Comparison of ENCODE assay signal across 8 cellular contexts in the genomic region with DNA sequence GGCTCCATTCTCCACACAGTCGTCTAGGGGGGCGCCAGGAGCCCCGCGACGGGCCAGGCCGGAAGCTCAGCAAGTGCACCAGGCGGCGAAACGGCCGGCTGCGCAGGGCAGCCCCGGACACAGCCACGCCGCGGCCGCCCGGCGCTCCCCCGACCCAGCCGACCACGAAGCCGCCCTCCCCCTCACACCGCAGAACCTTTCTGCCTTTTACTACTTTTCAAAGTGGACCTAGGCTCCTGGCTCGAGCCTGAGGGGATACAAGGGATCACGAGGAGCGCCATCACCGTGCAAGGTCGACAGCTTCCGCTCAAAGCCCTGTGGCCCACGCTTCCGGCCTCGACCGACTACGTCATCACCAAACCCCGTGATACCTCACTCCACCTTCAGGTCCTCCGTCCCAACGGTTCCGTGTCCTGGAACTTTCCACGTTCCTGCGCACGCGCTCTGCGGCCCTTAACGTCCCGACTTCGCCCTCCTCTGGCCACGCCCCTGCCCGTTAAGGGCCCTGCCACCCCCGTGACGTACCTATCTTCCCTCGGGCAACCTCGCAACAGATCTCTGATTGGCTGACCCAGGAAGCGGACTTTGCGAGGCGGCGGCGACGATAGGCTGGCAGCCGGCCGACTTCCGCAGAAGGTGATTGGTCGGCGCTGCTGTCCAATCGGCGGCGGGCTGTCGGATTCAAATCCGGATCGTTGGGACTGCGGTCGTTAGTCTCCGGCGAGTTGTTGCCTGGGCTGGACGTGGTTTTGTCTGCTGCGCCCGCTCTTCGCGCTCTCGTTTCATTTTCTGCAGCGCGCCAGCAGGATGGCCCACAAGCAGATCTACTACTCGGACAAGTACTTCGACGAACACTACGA. TPM values are rescaled to one million over a fixed set of nuclear protein-coding genes. Genes with fewer than 3 reads are reported as not detected.
DNase-seq lines count a peak whose midpoint lies in the region; ATAC-seq and TF ChIP-seq lines count a peak whose summit lies in the region.

Gene CKS2, plus strand, starts transcription at position 710 of the 860 bp plus-strand sequence. Its CDS starts 98 bp downstream, at position 808.

- peak within 1 kb of the TSS; percentile 93 for H3K27ac ChIP-seq in RWPE1

- CTCF ChIA-PET in RWPE1 (lab: Yijun Ruan, JAX), result no interaction called here

- peaks cover 51% of the 10 kb centered on the region for H3K36me3 Mint-ChIP-seq in activated T-helper 17 cell treated with anti-CD3 and anti-CD28 coated beads, Interleukin-2, amount 50 U/mL, for 72 hours (ENCODE audit: low read depth)
- no peaks in the 10 kb centered on the region for H3K36me3 Mint-ChIP-seq in naive B cell
- H3K36me3 Mint-ChIP-seq in stimulated activated memory B cell treated with anti-CD40 and anti-IgM and Interleukin-4, amounts not matched to agents 10 μg/mL and 1 μg/mL and 100 μg/mL, for 72 hours, result peaks cover 16% of the 10 kb centered on the region

- peak; percentile 93 for ATAC-seq in activated T-helper 17 cell treated with anti-CD3 and anti-CD28 coated beads, Interleukin-2, amount 50 U/mL, for 72 hours (replicated peaks)
- ATAC-seq in naive B cell (ENCODE audit: low read depth in 2 of 2), result peak; percentile 85 to 86
- peak; percentile 97 for ATAC-seq in stimulated activated memory B cell treated with anti-CD40 and anti-IgM and Interleukin-4, amounts not matched to agents 10 μg/mL and 1 μg/mL and 100 μg/mL, for 72 hours

- peak; percentile 100 for DNase-seq in Daoy (ENCODE audit: low read depth)
- peak; percentile 92 for DNase-seq in GOT3 (lab: John Stamatoyannopoulos, UW)
- peak; percentile 100 for DNase-seq in LNCaP clone FGC (ENCODE audit: low read depth)
- peak; percentile 100 for DNase-seq in RWPE1 (ENCODE audit: low spot score)
- DNase-seq in fibroblast of gingiva (ENCODE audit: low read depth), result peak; percentile 100
- DNase-seq in naive B cell, result peak; percentile 100

- POLR2A ChIA-PET in RWPE1 (lab: Yijun Ruan, JAX; ENCODE audit: low non-redundant PET), result no interaction called here

- peaks cover 16% of the 10 kb centered on the region for H3K4me1 Mint-ChIP-seq in activated T-helper 17 cell treated with anti-CD3 and anti-CD28 coated beads, Interleukin-2, amount 50 U/mL, for 72 hours
- H3K4me1 Mint-ChIP-seq in naive B cell, result peaks cover 15 to 32% (median 29%) of the 10 kb centered on the region in 3 donors
- peaks cover 26% of the 10 kb centered on the region for H3K4me1 Mint-ChIP-seq in stimulated activated memory B cell treated with anti-CD40 and anti-IgM and Interleukin-4, amounts not matched to agents 10 μg/mL and 1 μg/mL and 100 μg/mL, for 72 hours

- H3K4me3 Mint-ChIP-seq in activated T-helper 17 cell treated with anti-CD3 and anti-CD28 coated beads, Interleukin-2, amount 50 U/mL, for 72 hours, result peak within 1 kb of the TSS; percentile 89
- peak within 1 kb of the TSS; percentile 85 to 97 (median 96) for H3K4me3 Mint-ChIP-seq in naive B cell
- H3K4me3 Mint-ChIP-seq in stimulated activated memory B cell treated with anti-CD40 and anti-IgM and Interleukin-4, amounts not matched to agents 10 μg/mL and 1 μg/mL and 100 μg/mL, for 72 hours, result peak within 1 kb of the TSS; percentile 94

- no peaks in the 10 kb centered on the region for H3K27me3 Mint-ChIP-seq in activated T-helper 17 cell treated with anti-CD3 and anti-CD28 coated beads, Interleukin-2, amount 50 U/mL, for 72 hours
- H3K27me3 Mint-ChIP-seq in naive B cell, result no peaks in the 10 kb centered on the region
- H3K27me3 Mint-ChIP-seq in stimulated activated memory B cell treated with anti-CD40 and anti-IgM and Interleukin-4, amounts not matched to agents 10 μg/mL and 1 μg/mL and 100 μg/mL, for 72 hours, result no peaks in the 10 kb centered on the region

- no peak for TF ChIP-seq CTCF in LNCaP clone FGC (IDR thresholded peaks at IDR 0.05; ENCODE audit: control insufficient read depth, extremely low read depth, insufficient read depth)
- TF ChIP-seq CTCF in RWPE1 (conservative IDR thresholded peaks at IDR 0.05; ENCODE audit: low read depth), result no peak

- H3K4me3 ChIP-seq in LNCaP clone FGC (ENCODE audit: low read depth, low read length), result peak within 1 kb of the TSS; percentile 88

- H3K27ac Mint-ChIP-seq in activated T-helper 17 cell treated with anti-CD3 and anti-CD28 coated beads, Interleukin-2, amount 50 U/mL, for 72 hours, result peak within 1 kb of the TSS; percentile 100
- peak within 1 kb of the TSS; percentile 99 to 100 (median 100) for H3K27ac Mint-ChIP-seq in naive B cell
- H3K27ac Mint-ChIP-seq in stimulated activated memory B cell treated with anti-CD40 and anti-IgM and Interleukin-4, amounts not matched to agents 10 μg/mL and 1 μg/mL and 100 μg/mL, for 72 hours, result peak within 1 kb of the TSS; percentile 99

- H3K9me3 Mint-ChIP-seq in activated T-helper 17 cell treated with anti-CD3 and anti-CD28 coated beads, Interleukin-2, amount 50 U/mL, for 72 hours, result no peaks in the 10 kb centered on the region
- H3K9me3 Mint-ChIP-seq in naive B cell, result no peaks in the 10 kb centered on the region
- no peaks in the 10 kb centered on the region for H3K9me3 Mint-ChIP-seq in stimulated activated memory B cell treated with anti-CD40 and anti-IgM and Interleukin-4, amounts not matched to agents 10 μg/mL and 1 μg/mL and 100 μg/mL, for 72 hours

RNA-seq across cellular contexts. Expression of gene CKS2, which starts in this region (rescaled TPM):
- 457 and 467 TPM in 2 replicates for total RNA-seq in Daoy (2014; rRNA removed; shearing (Covaris generic))
- total RNA-seq in activated T-helper 17 cell treated with anti-CD3 and anti-CD28 coated beads, Interleukin-2, amount 50 U/mL, for 72 hours, result 100 to 1,000 TPM; 179 to 230 TPM
- 10 to 100 TPM; 22.9 to 46.9 (median 39.0) TPM for polyA plus RNA-seq in naive B cell (ENCODE audit: low read depth in 6 of 6)

Comparison
In these comparisons a context has a peak if more than half of its experiments do, and no peak if none do; other contexts are left out.
1. Peak in every context shown above with its lines: DNase-seq, ATAC-seq, H3K4me3 ChIP-seq and H3K27ac ChIP-seq.